22 cellular contexts compared by ENCODE assay signal in genomic region chr4:87956501-87956900, GRCh38. TPM values are rescaled to one million over a fixed set of nuclear protein-coding genes. Genes with fewer than 3 reads are reported as not detected.
"Had no signal": no experiment of that assay in that cellular context is flagged by ENCODE, and none has a peak within 500 bp of the region (broad histone marks: within the 10 kb centered on the region; RNA-seq: fewer than 3 reads in every experiment).

No MANE protein-coding gene starts in this region.

- H3K4me1 Mint-ChIP-seq: naive B cell; naive thymus-derived CD8-positive, alpha-beta T cell had no signal

- DNase-seq: dermis blood vessel endothelial cell; dorsolateral prefrontal cortex; effector CD4-positive, alpha-beta T cell; effector memory CD4-positive, alpha-beta T cell; foreskin keratinocyte; gastrocnemius medialis; glutamatergic neuron; head of caudate nucleus; heart right ventricle; hippocampal formation; left cardiac atrium; left lung; left ventricle myocardium superior; lower lobe of right lung; mesenchymal stem cell; mucosa of descending colon; naive B cell; naive thymus-derived CD8-positive, alpha-beta T cell had no signal

- H3K4me3 Mint-ChIP-seq: mesothelial cell of epicardium; naive B cell; naive thymus-derived CD8-positive, alpha-beta T cell had no signal

- H3K9me3 Mint-ChIP-seq: naive B cell; naive thymus-derived CD8-positive, alpha-beta T cell had no signal

- ATAC-seq: foreskin keratinocyte; gastrocnemius medialis; heart right ventricle; left cardiac atrium; left lung; left ventricle myocardium superior; lower lobe of right lung; mucosa of descending colon; naive thymus-derived CD8-positive, alpha-beta T cell had no signal

- H3K36me3 Mint-ChIP-seq: mesothelial cell of epicardium; naive B cell; naive thymus-derived CD8-positive, alpha-beta T cell had no signal

- H3K27ac Mint-ChIP-seq: mesothelial cell of epicardium, naive B cell had no signal

RNA-seq across cellular contexts. Expression of gene SPP1, which starts 19.0 kb away (rescaled TPM):
- total RNA-seq: endothelial cell of umbilical vein, lung microvascular endothelial cell, myocyte had no signal
- polyA plus RNA-seq: endothelial cell of umbilical vein; naive thymus-derived CD8-positive, alpha-beta T cell had no signal
